In the genomic region with DNA sequence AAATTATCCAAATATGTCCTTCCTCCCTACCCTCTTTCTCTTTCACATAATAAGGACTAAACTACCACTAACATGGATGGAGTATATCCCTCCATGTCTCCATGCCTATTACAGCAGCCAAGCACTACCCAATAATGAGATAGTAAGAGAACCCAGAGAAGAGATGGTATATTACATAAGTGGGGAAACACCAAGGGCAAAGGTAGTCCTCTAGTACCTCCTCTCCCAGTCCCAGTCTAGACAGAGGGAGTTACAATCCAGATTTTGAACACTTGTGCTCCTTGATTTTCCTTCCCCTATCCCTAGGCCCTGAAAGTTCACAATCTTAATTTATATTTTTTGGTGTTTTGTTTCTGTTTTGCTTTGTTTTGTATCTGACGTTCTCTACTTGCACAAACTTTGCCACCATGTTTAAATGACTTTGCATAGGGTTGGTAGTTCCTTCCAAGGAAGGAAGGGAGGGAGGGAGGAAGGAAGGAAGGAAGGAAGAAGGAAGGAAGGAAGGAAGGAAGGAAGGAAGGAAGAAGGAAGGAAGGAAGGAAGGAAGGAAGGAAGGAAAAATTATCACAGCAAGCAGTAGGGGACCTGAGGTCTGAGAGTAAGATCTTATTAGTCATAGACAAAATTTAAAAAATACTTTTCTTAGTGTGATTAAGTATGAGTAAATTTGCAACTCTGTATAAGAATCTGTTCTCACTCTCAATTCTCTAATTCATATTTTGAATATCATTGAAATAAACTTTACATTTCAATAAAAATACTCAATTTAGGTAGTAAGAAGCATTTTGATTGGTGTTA, we compare ENCODE assay signal across 23 cellular contexts.
"Had no signal": no experiment of that assay in that cellular context is flagged by ENCODE, and none has a peak within 500 bp of the region (broad histone marks: within the 10 kb centered on the region; RNA-seq: fewer than 3 reads in every experiment).

No MANE protein-coding gene starts in this region.

- DNase-seq: activated CD4-positive, alpha-beta T cell treated with anti-CD3 and anti-CD28 coated beads for 48 hours; activated CD8-positive, alpha-beta memory T cell treated with anti-CD3 and anti-CD28 coated beads, Interleukin-2, amount 50 U/mL, for 4 hours; activated CD8-positive, alpha-beta T cell treated with anti-CD3 and anti-CD28 coated beads, Interleukin-2, amount 10 ng/mL, durations not matched to agents 7 days and 5 days; activated effector memory CD4-positive, alpha-beta T cell treated with Interleukin-2 at 50 U/mL for 16 hours; central memory CD4-positive, alpha-beta T cell; colonic mucosa; foreskin fibroblast; hypothalamus; kidney glomerular epithelial cell; mesenchymal stem cell; naive thymus-derived CD8-positive, alpha-beta T cell; occipital lobe; stimulated activated CD4-positive, alpha-beta T cell treated with anti-CD3 and anti-CD28 coated beads, Interleukin-15, amount 100 ng/mL, for 24 hours; stimulated activated CD4-positive, alpha-beta T cell treated with anti-CD3 and anti-CD28 coated beads, Interleukin-4, amount 100 ng/mL, for 1 hour; stimulated activated naive CD8-positive, alpha-beta T cell treated with anti-CD3 and anti-CD28 coated beads, Interleukin-15, amount 100 ng/mL, for 72 hours; T-helper 2 cell; testis; upper lobe of left lung had no signal

- H3K36me3 ChIP-seq: colonic mucosa, right atrium auricular region, upper lobe of left lung had no signal

- H3K27ac ChIP-seq: colonic mucosa, right atrium auricular region, testis, upper lobe of left lung had no signal

- ATAC-seq: activated CD8-positive, alpha-beta T cell treated with anti-CD3 and anti-CD28 coated beads, Interleukin-2, amount 10 ng/mL, durations not matched to agents 7 days and 5 days; esophagus mucosa; naive thymus-derived CD8-positive, alpha-beta T cell; stimulated activated naive CD8-positive, alpha-beta T cell treated with anti-CD3 and anti-CD28 coated beads, Interleukin-15, amount 100 ng/mL, for 72 hours had no signal

- H3K27me3 ChIP-seq: colonic mucosa, right atrium auricular region, testis, upper lobe of left lung had no signal

- H3K27me3 Mint-ChIP-seq: activated naive CD4-positive, alpha-beta T cell treated with anti-CD3 and anti-CD28 coated beads, Interleukin-2, amount 50 U/mL, for 24 hours; brain; progenitor cell of endocrine pancreas; stimulated activated naive CD8-positive, alpha-beta T cell treated with anti-CD3 and anti-CD28 coated beads, Interleukin-15, amount 100 ng/mL, for 72 hours had no signal

- H3K9me3 Mint-ChIP-seq: activated naive CD4-positive, alpha-beta T cell treated with anti-CD3 and anti-CD28 coated beads, Interleukin-2, amount 50 U/mL, for 24 hours; brain; naive thymus-derived CD8-positive, alpha-beta T cell; stimulated activated naive CD8-positive, alpha-beta T cell treated with anti-CD3 and anti-CD28 coated beads, Interleukin-15, amount 100 ng/mL, for 72 hours had no signal

- H3K27ac Mint-ChIP-seq: activated CD8-positive, alpha-beta T cell treated with anti-CD3 and anti-CD28 coated beads, Interleukin-2, amount 10 ng/mL, durations not matched to agents 7 days and 5 days; activated naive CD4-positive, alpha-beta T cell treated with anti-CD3 and anti-CD28 coated beads, Interleukin-2, amount 50 U/mL, for 24 hours; naive thymus-derived CD8-positive, alpha-beta T cell; progenitor cell of endocrine pancreas had no signal

- H3K36me3 Mint-ChIP-seq: activated naive CD4-positive, alpha-beta T cell treated with anti-CD3 and anti-CD28 coated beads, Interleukin-2, amount 50 U/mL, for 24 hours; brain had no signal

- H3K4me3 Mint-ChIP-seq: activated CD8-positive, alpha-beta T cell treated with anti-CD3 and anti-CD28 coated beads, Interleukin-2, amount 10 ng/mL, durations not matched to agents 7 days and 5 days; activated naive CD4-positive, alpha-beta T cell treated with anti-CD3 and anti-CD28 coated beads, Interleukin-2, amount 50 U/mL, for 24 hours; brain; naive thymus-derived CD8-positive, alpha-beta T cell had no signal

- H3K9me3 ChIP-seq: colonic mucosa, right atrium auricular region, testis, upper lobe of left lung had no signal

- H3K4me3 ChIP-seq: colonic mucosa, right atrium auricular region, testis, upper lobe of left lung had no signal

- H3K4me1 ChIP-seq: colonic mucosa, right atrium auricular region, testis, upper lobe of left lung had no signal
